In genomic region chr1:54990916-54991315, GRCh38 we compare ENCODE assay signal across 2 cellular contexts.
TF ChIP-seq lines count a peak whose summit lies in the region.

No MANE protein-coding gene starts in this region.

TF ChIP-seq in IMR-90, 13 proteins besides CTCF, POLR2A, EP300 and RAD21:
- TF ChIP-seq CHD1 (IDR thresholded peaks at IDR 0.05; ENCODE audit: low read depth, low read length) (no peak), CEBPB (IDR thresholded peaks at IDR 0.05; ENCODE audit: low read depth, low read length) (no peak), USF2 (IDR thresholded peaks at IDR 0.05; ENCODE audit: low read depth, low read length) (no peak), MAZ (IDR thresholded peaks at IDR 0.05; ENCODE audit: borderline replicate concordance, low read depth, low read length) (no peak)

TF ChIP-seq in H1, 55 proteins besides CTCF, POLR2A, EP300 and RAD21:
- TF ChIP-seq TCF12 (IDR thresholded peaks at IDR 0.05; ENCODE audit: low read depth, low read length) (no peak), NANOG (IDR thresholded peaks at IDR 0.05; ENCODE audit: insufficient read depth, low read depth, low read length, poor library complexity, severe bottlenecking) (no peak), CBX8 (IDR thresholded peaks at IDR 0.05; ENCODE audit: borderline replicate concordance, low read depth, low read length) (no peak), MAX (IDR thresholded peaks at IDR 0.05) (no peak), ASH2L (IDR thresholded peaks at IDR 0.05; ENCODE audit: low read length) (no peak), RNF2 (IDR thresholded peaks at IDR 0.05; ENCODE audit: borderline replicate concordance, low read depth, low read length, missing control alignments, poor library complexity, severe bottlenecking) (no peak), E2F6 (IDR thresholded peaks at IDR 0.05) (no peak), CEBPB (IDR thresholded peaks at IDR 0.05; ENCODE audit: low read depth, low read length) (no peak), YY1 (IDR thresholded peaks at IDR 0.05; ENCODE audit: low read depth, low read length) (no peak)
